ENCODE assay signal across 9 cellular contexts in the genomic region with DNA sequence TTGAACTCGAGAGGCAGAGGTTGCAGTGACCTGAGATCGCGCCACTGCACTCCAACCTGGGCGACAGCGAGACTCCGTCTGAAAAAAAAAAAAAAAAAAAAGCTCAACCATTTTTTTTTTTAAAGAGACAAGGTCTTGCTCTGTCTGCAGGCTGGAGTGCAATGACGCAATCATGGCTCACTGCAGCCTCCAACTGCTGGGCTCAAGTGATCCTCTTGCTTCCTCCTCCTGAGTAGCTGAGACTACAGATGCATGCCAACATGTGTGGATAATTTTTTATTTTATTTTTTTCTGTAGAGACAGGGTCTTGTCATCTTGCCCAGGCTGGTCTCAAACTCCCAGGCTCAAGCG. TPM values are rescaled to one million over a fixed set of nuclear protein-coding genes. Genes with fewer than 3 reads are reported as not detected.
DNase-seq lines count a peak whose midpoint lies in the region; ATAC-seq, FAIRE-seq and TF ChIP-seq lines count a peak whose summit lies in the region.
"Had no signal": no experiment of that assay in that cellular context is flagged by ENCODE, and none has a peak within 500 bp of the region (broad histone marks: within the 10 kb centered on the region; RNA-seq: fewer than 3 reads in every experiment).

No MANE protein-coding gene starts in this region.

- H3K9me3 ChIP-seq in GM12878 (replicated peaks; ENCODE audit: control insufficient read depth, insufficient read depth, low read length) = no peaks in the 10 kb centered on the region

- H3K27ac Mint-ChIP-seq in memory B cell = no peak overlapping the region

- 21% methylated on average over 5 of the region's 8 CpGs for WGBS in GM12878 (ENCODE audit: insufficient coverage, insufficient replicate concordance, low lambda C conversion rate, missing lambda C conversion rate)

- no peak for TF ChIP-seq CTCF in GM12878 (IDR thresholded peaks at IDR 0.05 in 2 of 3, conservative IDR thresholded peaks at IDR 0.05 in 1 of 3; ENCODE audit: control insufficient read depth in 2 of 3, extremely low read depth in 1 of 3, insufficient read depth in 1 of 3, low read depth in 3 of 3, low read length in 3 of 3)

- in situ Hi-C loops in GM12878 (cut with MboI) = no loop called here

- peak; percentile 59 for DNase-seq in DMS53 treated with DMSO at 0.1 percent for 48 hours (lab: John Stamatoyannopoulos, UW; ENCODE audit: unreplicated experiment)
- DNase-seq in NCI-H1105 treated with DMSO at 0.1 percent for 48 hours (lab: John Stamatoyannopoulos, UW) = peak; percentile 42
- DNase-seq in GM12878 (ENCODE audit: low read depth, low spot score) = no peak
- DNase-seq in memory B cell (ENCODE audit: low spot score in 2 of 2) = no peak
- no peak for DNase-seq in 8988T
- no peak for DNase-seq in stimulated activated naive CD4-positive, alpha-beta T cell treated with Interleukin-2 at 50 U/mL for 16 hours (lab: John Stamatoyannopoulos, UW)
- no peak for DNase-seq in mesenteric fat pad (ENCODE audit: low spot score)

- TF ChIP-seq EP300 in GM12878 (IDR thresholded peaks at IDR 0.05; ENCODE audit: borderline replicate concordance in 1 of 2, control insufficient read depth in 1 of 2, low read depth in 2 of 2, low read length in 2 of 2) = no peak

- CTCF ChIA-PET in GM12878 (lab: Yijun Ruan, JAX) = interaction anchor here (0.8 to 1.3 kb wide), 4 partner anchors 11 to 333 kb away, joined by 3 to 5 read pairs (median 4); a partner anchor contains a TSS

- no peaks in the 10 kb centered on the region for H4K20me1 ChIP-seq in GM12878 (ENCODE audit: control insufficient read depth, insufficient read depth)

- no peak for TF ChIP-seq RAD21 in GM12878 (IDR thresholded peaks at IDR 0.05; ENCODE audit: insufficient read depth, low read depth, low read length)

- SMC1A ChIA-PET in GM12878 (lab: Charles Lee; ENCODE audit: uncharacterized antibody, unreplicated experiment) = no interaction called here

- H3K79me2 ChIP-seq in GM12878 (ENCODE audit: control insufficient read depth, insufficient read depth, low read length) = no peaks in the 10 kb centered on the region

- no peak overlapping the region for H2AFZ ChIP-seq in GM12878 (ENCODE audit: control insufficient read depth, low read depth, low read length)

- no TSS peak for BruUV-seq in GM12878 (replicated peaks; lab: Mats Ljungman, UMichigan)

- H3K9me3 Mint-ChIP-seq in memory B cell = peaks cover 5% of the 10 kb centered on the region

- TF ChIP-seq POLR2A in GM12878 (IDR thresholded peaks at IDR 0.05; ENCODE audit: low read depth, low read length) = no peak

- H3K36me3 Mint-ChIP-seq in memory B cell = peaks cover 2% of the 10 kb centered on the region

- H3K4me3 ChIP-seq in GM12878 = no peak overlapping the region
- H3K4me3 ChIP-seq: cardiac muscle cell had no signal

- POLR2A ChIA-PET in GM12878 (lab: Charles Lee) = interaction anchor here (0.5 to 0.7 kb wide), 2 partner anchors 16 to 552 kb away, joined by 3 to 5 read pairs; no protein-coding TSS in a partner anchor

- RAD21 ChIA-PET in GM12878 (lab: Charles Lee; ENCODE audit: unreplicated experiment) = interaction anchor here (1.0 kb wide), 1 partner anchor 295 kb away, joined by 4 read pairs; no protein-coding TSS in a partner anchor

- H3K36me3 ChIP-seq in GM12878 (ENCODE audit: control insufficient read depth in 2 of 2, insufficient read depth in 2 of 2, low read length in 1 of 2) = no peaks in the 10 kb centered on the region
- H3K36me3 ChIP-seq: cardiac muscle cell had no signal

- no peak overlapping the region for H3K4me3 Mint-ChIP-seq in memory B cell

- H3K9ac ChIP-seq in GM12878 (ENCODE audit: control insufficient read depth, insufficient read depth, low read length) = no peak overlapping the region

- FAIRE-seq in GM12878 (lab: Jason Lieb, UNC) = no peak

- H3K27ac ChIP-seq in GM12878 (ENCODE audit: control insufficient read depth, insufficient read depth) = no peak overlapping the region
- H3K27ac ChIP-seq: cardiac muscle cell had no signal

- H3K4me2 ChIP-seq in GM12878 (ENCODE audit: control insufficient read depth, insufficient read depth) = no peak overlapping the region

- peaks cover 33% of the 10 kb centered on the region for H3K27me3 Mint-ChIP-seq in memory B cell

- no peak; the same call in 1 of the 3 replicates for ATAC-seq in GM12878
- ATAC-seq in memory B cell (ENCODE audit: low read depth) = peak; percentile 31
- no peak for ATAC-seq in HG03521 (IDR thresholded peaks at IDR 0.05; ENCODE audit: unreplicated experiment)

- no peaks in the 10 kb centered on the region for H3K4me1 ChIP-seq in GM12878 (ENCODE audit: control insufficient read depth, insufficient read depth, low read length)

- intact Hi-C loops in GM12878 (cut with micrococcal nuclease; ENCODE audit: unreplicated experiment) = no loop called here

- peaks cover 8% of the 10 kb centered on the region for H3K4me1 Mint-ChIP-seq in memory B cell

- no peaks in the 10 kb centered on the region for H3K27me3 ChIP-seq in GM12878 (replicated peaks in 1 of 2; ENCODE audit: control insufficient read depth in 2 of 2, insufficient read depth in 2 of 2, low read length in 1 of 2)
- H3K27me3 ChIP-seq: cardiac muscle cell had no signal

RNA-seq across cellular contexts. Expression of a gene that starts 10.3 kb away (rescaled TPM):
- not detected in 2 replicates for total RNA-seq in GM12878 (2013; cell fraction: nucleolus; rRNA removed)
- total RNA-seq in GM12878 (2014; rRNA removed) (not detected in 2 replicates), GM12878 (2014; rRNA removed; fragmentation: Illumina TruSeq; extraction: Trizol) (not detected in 2 replicates), GM12878 (2021) (0.23 and 0.27 TPM in 2 replicates), mesenteric fat pad (327 TPM)
- polyA plus RNA-seq in GM12878 (2011; ENCODE audit: low read depth) = not detected
- polyA plus RNA-seq in GM12878 (2011; rRNA removed) (not detected in 2 replicates), GM12878 (2014; fragmentation: Illumina TruSeq; extraction: Trizol) (not detected in 2 replicates), GM12878 (2014; fragmentation: Nextera tagmentation; extraction: Ambion mirVana) (not detected), GM12878 (2014; rRNA removed) (not detected in 2 replicates), GM12878 (2016; fragmentation: Nextera tagmentation; extraction: Ambion mirVana) (under 1 TPM; 0.12 to 0.24 TPM)
- not detected in 2 replicates for polyA plus RNA-seq in GM12878 (2011; cell fraction: cytosol; rRNA removed)
- polyA plus RNA-seq in GM12878 (2011; cell fraction: nucleus; rRNA removed) = not detected in 2 replicates
- not detected in 2 replicates for polyA plus RNA-seq in GM12878 (2012)
- polyA minus RNA-seq in GM12878 (2011; rRNA and poly(A)+ RNA removed) = 0.15 TPM in 1 of 2 replicates, not detected in the other
- polyA minus RNA-seq in GM12878 (2011; cell fraction: cytosol; rRNA and poly(A)+ RNA removed) = not detected in 2 replicates
- polyA minus RNA-seq in GM12878 (2011; cell fraction: nucleus; rRNA and poly(A)+ RNA removed) = not detected in 2 replicates

RNA-seq across cellular contexts. Expression of a gene that starts 21.8 kb away (rescaled TPM):
- 36.5 and 43.0 TPM in 2 replicates for total RNA-seq in GM12878 (2013; cell fraction: nucleolus; rRNA removed)
- total RNA-seq in GM12878 (2014; rRNA removed) = 254 and 317 TPM in 2 replicates
- 180 and 186 TPM in 2 replicates for total RNA-seq in GM12878 (2014; rRNA removed; fragmentation: Illumina TruSeq; extraction: Trizol)
- total RNA-seq in GM12878 (2021) = 336 and 356 TPM in 2 replicates
- 311 TPM for polyA plus RNA-seq in GM12878 (2011; ENCODE audit: low read depth)
- polyA plus RNA-seq in GM12878 (2011; rRNA removed) = 198 and 222 TPM in 2 replicates
- 205 and 251 TPM in 2 replicates for polyA plus RNA-seq in GM12878 (2011; cell fraction: cytosol; rRNA removed)
- polyA plus RNA-seq in GM12878 (2011; cell fraction: nucleus; rRNA removed) = 117 and 146 TPM in 2 replicates
- 464 and 758 TPM in 2 replicates for polyA plus RNA-seq in GM12878 (2012)
- 69.0 and 148 TPM in 2 replicates for polyA plus RNA-seq in GM12878 (2014; fragmentation: Illumina TruSeq; extraction: Trizol)
- 10 to 100 TPM in 1 of 2 experiments, 1 to 10 TPM in 1; 6.0 to 32.3 TPM for polyA plus RNA-seq in GM12878 (2014; fragmentation: Nextera tagmentation; extraction: Ambion mirVana)
- 386 and 428 TPM in 2 replicates for polyA plus RNA-seq in GM12878 (2014; rRNA removed)
- 10 to 100 TPM; 71.4 to 94.2 TPM for polyA plus RNA-seq in GM12878 (2016; fragmentation: Nextera tagmentation; extraction: Ambion mirVana)
- polyA minus RNA-seq in GM12878 (2011; rRNA and poly(A)+ RNA removed) = 57.8 and 115 TPM in 2 replicates
- 79.2 and 82.4 TPM in 2 replicates for polyA minus RNA-seq in GM12878 (2011; cell fraction: cytosol; rRNA and poly(A)+ RNA removed)
- 28.7 and 44.8 TPM in 2 replicates for polyA minus RNA-seq in GM12878 (2011; cell fraction: nucleus; rRNA and poly(A)+ RNA removed)
- 194 TPM for total RNA-seq in mesenteric fat pad

RNA-seq across cellular contexts. Expression of a gene that starts 55.0 kb away (rescaled TPM):
- 15.6 and 16.9 TPM in 2 replicates for total RNA-seq in GM12878 (2013; cell fraction: nucleolus; rRNA removed)
- total RNA-seq in GM12878 (2014; rRNA removed) (120 and 125 TPM in 2 replicates), GM12878 (2014; rRNA removed; fragmentation: Illumina TruSeq; extraction: Trizol) (58.5 and 62.8 TPM in 2 replicates), GM12878 (2021) (53.3 and 55.6 TPM in 2 replicates), mesenteric fat pad (232 TPM)
- polyA plus RNA-seq in GM12878 (2011; ENCODE audit: low read depth) = 37.1 TPM
- polyA plus RNA-seq in GM12878 (2011; rRNA removed) (50.1 and 70.5 TPM in 2 replicates), GM12878 (2014; fragmentation: Illumina TruSeq; extraction: Trizol) (49.6 and 71.6 TPM in 2 replicates), GM12878 (2014; fragmentation: Nextera tagmentation; extraction: Ambion mirVana) (100 to 1,000 TPM; 127 to 186 TPM), GM12878 (2014; rRNA removed) (107 and 114 TPM in 2 replicates), GM12878 (2016; fragmentation: Nextera tagmentation; extraction: Ambion mirVana) (100 to 1,000 TPM in 1 of 2 experiments, 10 to 100 TPM in 1; 95.4 to 106 TPM)
- 105 and 116 TPM in 2 replicates for polyA plus RNA-seq in GM12878 (2011; cell fraction: cytosol; rRNA removed)
- 56.0 and 61.1 TPM in 2 replicates for polyA plus RNA-seq in GM12878 (2011; cell fraction: nucleus; rRNA removed)
- 51.6 and 51.9 TPM in 2 replicates for polyA plus RNA-seq in GM12878 (2012)
- polyA minus RNA-seq in GM12878 (2011; rRNA and poly(A)+ RNA removed) = 11.3 and 36.4 TPM in 2 replicates
- 13.6 and 13.9 TPM in 2 replicates for polyA minus RNA-seq in GM12878 (2011; cell fraction: cytosol; rRNA and poly(A)+ RNA removed)
- 9.9 and 16.6 TPM in 2 replicates for polyA minus RNA-seq in GM12878 (2011; cell fraction: nucleus; rRNA and poly(A)+ RNA removed)

Comparison
In these comparisons a context has a peak if more than half of its experiments do, and no peak if none do; other contexts are left out.
1. DNase-seq: peak in DMS53 treated with DMSO at 0.1 percent for 48 hours (single experiment) and NCI-H1105 treated with DMSO at 0.1 percent for 48 hours (single experiment); none in GM12878 (single experiment), memory B cell (0 of 2), 8988T (single experiment), stimulated activated naive CD4-positive, alpha-beta T cell treated with Interleukin-2 at 50 U/mL for 16 hours (single experiment) and mesenteric fat pad (single experiment).
2. RNA of a gene that starts 10.3 kb away (total RNA-seq): 327 TPM in mesenteric fat pad (single experiment); 0.23 to 0.27 TPM in GM12878; every median in the first group is over 100 times any median in the second.